Comparison of ENCODE assay signal across 15 cellular contexts in genomic region chr5:6832994-6833393, GRCh38.
DNase-seq lines count a peak whose midpoint lies in the region; ATAC-seq and TF ChIP-seq lines count a peak whose summit lies in the region.
"Had no signal": no experiment of that assay in that cellular context is flagged by ENCODE, and none has a peak within 500 bp of the region (broad histone marks: within the 10 kb centered on the region; RNA-seq: fewer than 3 reads in every experiment).

No MANE protein-coding gene starts in this region.

- intact Hi-C loops in heart left ventricle (cut with DNase I) (no loop called here), left ventricle myocardium inferior (cut with micrococcal nuclease) (no loop called here), thyroid gland (cut with DNase I) (no loop called here), prostate gland (cut with DNase I) (no loop called here)

- peaks cover 0 to under 1% (median 0%) of the 10 kb centered on the region in 9 donors for H3K27me3 ChIP-seq in heart left ventricle
- peaks cover 11% of the 10 kb centered on the region for H3K27me3 ChIP-seq in left ventricle myocardium inferior (ENCODE audit: low read depth)
- H3K27me3 ChIP-seq in MM.1S (replicated peaks; ENCODE audit: insufficient read depth, low read length) = no peaks in the 10 kb centered on the region
- no peaks in the 10 kb centered on the region for H3K27me3 ChIP-seq in thyroid gland
- H3K27me3 ChIP-seq in prostate gland (replicated peaks; ENCODE audit: insufficient read depth) = no peaks in the 10 kb centered on the region

- TF ChIP-seq CTCF in heart left ventricle (IDR thresholded peaks at IDR 0.05) = no peak
- TF ChIP-seq CTCF in left ventricle myocardium inferior (IDR thresholded peaks at IDR 0.05; ENCODE audit: borderline replicate concordance) = no peak
- TF ChIP-seq CTCF in MM.1S (IDR thresholded peaks at IDR 0.05; ENCODE audit: low read length) = no peak
- TF ChIP-seq CTCF in coronary artery (IDR thresholded peaks at IDR 0.05) = no peak
- no peak for TF ChIP-seq CTCF in thyroid gland (IDR thresholded peaks at IDR 0.05)
- no peak for TF ChIP-seq CTCF in mesothelial cell of epicardium (IDR thresholded peaks at IDR 0.05; ENCODE audit: unreplicated experiment)
- TF ChIP-seq CTCF in prostate gland (IDR thresholded peaks at IDR 0.05) = no peak

- no peaks in the 10 kb centered on the region for H3K9me2 ChIP-seq in MM.1S (replicated peaks; ENCODE audit: insufficient read depth, low read length)

- H3K4me3 Mint-ChIP-seq in mesothelial cell of epicardium = no peak overlapping the region
- H3K4me3 Mint-ChIP-seq: activated CD8-positive, alpha-beta memory T cell treated with anti-CD3 and anti-CD28 coated beads, Interleukin-2, amount 10 ng/mL, durations not matched to agents 7 days and 5 days; stimulated activated naive CD8-positive, alpha-beta T cell treated with anti-CD3 and anti-CD28 coated beads, Interleukin-15, amount 100 ng/mL, for 72 hours had no signal

- H3K79me2 ChIP-seq in MM.1S (ENCODE audit: low read length) = no peaks in the 10 kb centered on the region

- peaks cover 23% of the 10 kb centered on the region for H3K27me3 Mint-ChIP-seq in mesothelial cell of epicardium (ENCODE audit: low read depth)

- H4K20me1 ChIP-seq in MM.1S (ENCODE audit: insufficient read depth, low read length) = no peaks in the 10 kb centered on the region

- H3K36me3 ChIP-seq in heart left ventricle (no peaks in the 10 kb centered on the region), left ventricle myocardium inferior (no peaks in the 10 kb centered on the region), MM.1S (replicated peaks; ENCODE audit: insufficient read depth, low read length) (no peaks in the 10 kb centered on the region), thyroid gland (no peaks in the 10 kb centered on the region), prostate gland (no peaks in the 10 kb centered on the region)

- DNase-seq in heart left ventricle = no peak
- DNase-seq in left ventricle myocardium inferior = no peak
- peak; percentile 17 for DNase-seq in MM.1S
- peak; percentile 16 for DNase-seq in coronary artery (ENCODE audit: low spot score)
- peak; percentile 25 to 57 for DNase-seq in thyroid gland
- no peak for DNase-seq in mesothelial cell of epicardium (ENCODE audit: low spot score in 2 of 2, unreplicated experiment in 2 of 2)
- DNase-seq in prostate gland (ENCODE audit: low spot score) = no peak
- DNase-seq: activated CD8-positive, alpha-beta memory T cell treated with anti-CD3 and anti-CD28 coated beads, Interleukin-2, amount 10 ng/mL, durations not matched to agents 7 days and 5 days; activated gamma-delta T cell treated with Interleukin-2 at 50 U/mL for 16 hours; Calu3; NCI-H1436; OCI-M1; stimulated activated CD4-positive, alpha-beta T cell treated with anti-CD3 and anti-CD28 coated beads, Interleukin-15, amount 100 ng/mL, for 24 hours; stimulated activated naive CD8-positive, alpha-beta T cell treated with anti-CD3 and anti-CD28 coated beads, Interleukin-15, amount 100 ng/mL, for 72 hours had no signal

- H3K27ac Mint-ChIP-seq in mesothelial cell of epicardium = no peak overlapping the region
- H3K27ac Mint-ChIP-seq: activated CD8-positive, alpha-beta memory T cell treated with anti-CD3 and anti-CD28 coated beads, Interleukin-2, amount 10 ng/mL, durations not matched to agents 7 days and 5 days; stimulated activated naive CD8-positive, alpha-beta T cell treated with anti-CD3 and anti-CD28 coated beads, Interleukin-15, amount 100 ng/mL, for 72 hours had no signal

- H3K4me3 ChIP-seq in heart left ventricle (no peak overlapping the region), left ventricle myocardium inferior (no peak overlapping the region), MM.1S (ENCODE audit: low read length) (no peak overlapping the region), coronary artery (no peak overlapping the region), thyroid gland (replicated peaks in 1 of 3) (no peak overlapping the region), prostate gland (no peak overlapping the region)

- WGBS in heart left ventricle, 4 donors = 4 to 13% (median 12%) methylated on average over 2 of the region's 2 CpGs
- WGBS in thyroid gland, 2 donors = 13 to 16% methylated on average over 2 of the region's 2 CpGs
- WGBS in prostate gland = 11% methylated on average over 2 of the region's 2 CpGs

- no peak overlapping the region for H3K4me2 ChIP-seq in MM.1S (ENCODE audit: low read depth, low read length)

- TF ChIP-seq POLR2A in heart left ventricle (IDR thresholded peaks at IDR 0.05) (no peak), thyroid gland (IDR thresholded peaks at IDR 0.05) (no peak), prostate gland (IDR thresholded peaks at IDR 0.05) (no peak)

- ATAC-seq in heart left ventricle (peak in 3 of 4 donors; percentile 47 to 75 (median 55)), HG03108 (IDR thresholded peaks at IDR 0.05; ENCODE audit: unreplicated experiment) (no peak)
- ATAC-seq: activated CD8-positive, alpha-beta memory T cell treated with anti-CD3 and anti-CD28 coated beads, Interleukin-2, amount 10 ng/mL, durations not matched to agents 7 days and 5 days; stimulated activated naive CD8-positive, alpha-beta T cell treated with anti-CD3 and anti-CD28 coated beads, Interleukin-15, amount 100 ng/mL, for 72 hours had no signal

- no peak overlapping the region for H3K9ac ChIP-seq in MM.1S (ENCODE audit: low read length)

- peaks cover 18% of the 10 kb centered on the region for H3F3A ChIP-seq in MM.1S (ENCODE audit: insufficient read depth, low read length)

- H3K9me3 Mint-ChIP-seq in mesothelial cell of epicardium = peaks cover 15% of the 10 kb centered on the region

- H3K27ac ChIP-seq in heart left ventricle (no peak overlapping the region), left ventricle myocardium inferior (replicated peaks) (no peak overlapping the region), MM.1S (ENCODE audit: low read length) (no peak overlapping the region), coronary artery (no peak overlapping the region), thyroid gland (peak overlapping the region in 2 of 3 donors; percentile 29 to 43), prostate gland (no peak overlapping the region)

- H3K4me1 ChIP-seq in heart left ventricle (peaks cover 0 to 24% (median 7%) of the 10 kb centered on the region in 12 donors), left ventricle myocardium inferior (peaks cover 15% of the 10 kb centered on the region), MM.1S (ENCODE audit: low read length) (peaks cover 21% of the 10 kb centered on the region), thyroid gland (peaks cover 6 to 15% of the 10 kb centered on the region in 2 donors), prostate gland (replicated peaks) (no peaks in the 10 kb centered on the region)

- no peaks in the 10 kb centered on the region for H3K36me3 Mint-ChIP-seq in mesothelial cell of epicardium

- no peak overlapping the region for H2AFZ ChIP-seq in MM.1S (ENCODE audit: low read length)

- H3K4me1 Mint-ChIP-seq in mesothelial cell of epicardium = no peaks in the 10 kb centered on the region

- H3K9me3 ChIP-seq in heart left ventricle (peaks cover 0 to 8% (median 0%) of the 10 kb centered on the region in 12 donors), left ventricle myocardium inferior (replicated peaks) (no peaks in the 10 kb centered on the region), MM.1S (replicated peaks; ENCODE audit: insufficient read depth, low read length) (no peaks in the 10 kb centered on the region), thyroid gland (no peaks in the 10 kb centered on the region), prostate gland (no peaks in the 10 kb centered on the region)

Comparison
In these comparisons a context has a peak if more than half of its experiments do, and no peak if none do; other contexts are left out.
1. DNase-seq: peak in MM.1S (single experiment), coronary artery (single experiment) and thyroid gland (2 of 2); none in heart left ventricle (0 of 5), left ventricle myocardium inferior (single experiment), mesothelial cell of epicardium (0 of 2) and prostate gland (single experiment).
2. H3K27ac ChIP-seq: peak in thyroid gland (2 of 3); none in heart left ventricle (0 of 12), left ventricle myocardium inferior (single experiment), MM.1S (single experiment), coronary artery (0 of 2) and prostate gland (0 of 2).